ENCODE assay signal across 8 cellular contexts in the genomic region with DNA sequence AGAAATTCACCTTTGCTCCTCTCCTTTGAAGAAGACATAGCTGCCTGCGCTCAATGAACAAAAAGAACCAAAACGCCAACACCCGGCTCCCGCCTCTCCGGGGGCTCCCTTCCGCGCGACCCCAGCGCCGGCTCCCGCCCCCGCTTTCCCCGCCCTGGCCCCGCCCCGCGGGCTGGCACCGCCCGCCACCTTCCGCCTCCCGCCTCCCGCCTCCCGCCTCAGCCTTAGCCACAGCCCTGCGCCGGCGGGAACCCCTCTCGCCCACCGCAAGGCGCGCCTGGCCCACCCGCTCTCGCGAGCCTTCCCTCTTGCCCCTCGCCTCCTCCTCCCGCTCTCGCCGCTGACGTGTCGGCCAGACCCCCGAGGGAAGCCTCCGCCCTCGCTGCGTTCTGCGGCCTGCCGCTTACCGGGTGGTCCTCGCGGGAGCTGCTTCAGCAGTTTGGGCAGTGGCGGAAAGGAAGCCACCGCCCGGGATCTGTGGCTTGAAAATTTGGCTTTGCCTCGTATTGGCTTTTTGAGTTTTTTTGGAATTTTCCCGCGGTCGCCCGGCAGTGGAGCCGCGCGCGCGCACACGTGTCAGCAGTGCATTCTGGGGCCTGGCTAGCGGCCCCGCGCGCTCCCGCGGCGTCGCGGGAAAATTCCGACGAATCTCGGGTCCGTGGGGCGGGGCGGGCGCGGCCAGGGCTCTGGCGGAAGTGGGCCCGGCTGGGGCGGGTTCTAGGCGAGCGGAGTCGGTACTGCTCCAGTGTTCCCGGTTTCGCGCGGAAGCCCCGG. TPM values are rescaled to one million over a fixed set of nuclear protein-coding genes. Genes with fewer than 3 reads are reported as not detected.
DNase-seq lines count a peak whose midpoint lies in the region; ATAC-seq, FAIRE-seq and TF ChIP-seq lines count a peak whose summit lies in the region.

A gene with protein sequence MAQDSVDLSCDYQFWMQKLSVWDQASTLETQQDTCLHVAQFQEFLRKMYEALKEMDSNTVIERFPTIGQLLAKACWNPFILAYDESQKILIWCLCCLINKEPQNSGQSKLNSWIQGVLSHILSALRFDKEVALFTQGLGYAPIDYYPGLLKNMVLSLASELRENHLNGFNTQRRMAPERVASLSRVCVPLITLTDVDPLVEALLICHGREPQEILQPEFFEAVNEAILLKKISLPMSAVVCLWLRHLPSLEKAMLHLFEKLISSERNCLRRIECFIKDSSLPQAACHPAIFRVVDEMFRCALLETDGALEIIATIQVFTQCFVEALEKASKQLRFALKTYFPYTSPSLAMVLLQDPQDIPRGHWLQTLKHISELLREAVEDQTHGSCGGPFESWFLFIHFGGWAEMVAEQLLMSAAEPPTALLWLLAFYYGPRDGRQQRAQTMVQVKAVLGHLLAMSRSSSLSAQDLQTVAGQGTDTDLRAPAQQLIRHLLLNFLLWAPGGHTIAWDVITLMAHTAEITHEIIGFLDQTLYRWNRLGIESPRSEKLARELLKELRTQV (minus strand): TSS at position 591 of the 774 bp plus-strand sequence. CDS start 68,418 bp downstream, outside the sequence.

- TF ChIP-seq CTCF in Calu3 (IDR thresholded peaks at IDR 0.05; ENCODE audit: unreplicated experiment) (no peak), OCI-LY1 (IDR thresholded peaks at IDR 0.05; ENCODE audit: low read length) (no peak), endothelial cell of umbilical vein (IDR thresholded peaks at IDR 0.05; ENCODE audit: extremely low read depth in 1 of 2, insufficient read depth in 1 of 2, low read depth in 1 of 2, low read length in 2 of 2) (no peak)

- peak; percentile 81 for FAIRE-seq in endothelial cell of umbilical vein (lab: Jason Lieb, UNC)

- peak within 1 kb of the TSS; percentile 97 for H3K9ac ChIP-seq in HUES48 (ENCODE audit: low read depth, low read length)
- H3K9ac ChIP-seq in OCI-LY1 (ENCODE audit: low read length): peak within 1 kb of the TSS; percentile 81
- peak within 1 kb of the TSS; percentile 97 for H3K9ac ChIP-seq in endothelial cell of umbilical vein (replicated peaks; ENCODE audit: extremely low read depth, insufficient read depth, low read length)

- no peaks in the 10 kb centered on the region for H3K9me1 ChIP-seq in endothelial cell of umbilical vein (replicated peaks; ENCODE audit: control insufficient read depth, extremely low read depth, insufficient read depth, low read length)

- no peaks in the 10 kb centered on the region for H3K9me3 ChIP-seq in HUES48 (ENCODE audit: control insufficient read depth, insufficient read depth, low read length)
- no peaks in the 10 kb centered on the region for H3K9me3 ChIP-seq in OCI-LY1 (ENCODE audit: low read length)
- no peaks in the 10 kb centered on the region for H3K9me3 ChIP-seq in endothelial cell of umbilical vein (replicated peaks; ENCODE audit: control insufficient read depth, insufficient read depth, low read length)

- H2AFZ ChIP-seq in OCI-LY1 (ENCODE audit: low read length) (no peak within 1 kb of the TSS), endothelial cell of umbilical vein (ENCODE audit: low read depth, low read length) (peak within 1 kb of the TSS; percentile 95)

- POLR2A ChIA-PET in endothelial cell of umbilical vein (lab: Charles Lee): no interaction called here

- peak within 1 kb of the TSS; percentile 77 for H3K27ac Mint-ChIP-seq in Calu3 (ENCODE audit: unreplicated experiment)

- peak; percentile 72 for TF ChIP-seq POLR2A in endothelial cell of umbilical vein (IDR thresholded peaks at IDR 0.05; ENCODE audit: low read depth, low read length)

- H3K36me3 ChIP-seq in HUES48 (ENCODE audit: control insufficient read depth, insufficient read depth, low read length): no peaks in the 10 kb centered on the region
- no peaks in the 10 kb centered on the region for H3K36me3 ChIP-seq in OCI-LY1 (ENCODE audit: insufficient read depth, low read length)
- H3K36me3 ChIP-seq in endothelial cell of umbilical vein (ENCODE audit: control insufficient read depth in 2 of 2, extremely low read depth in 1 of 2, insufficient read depth in 2 of 2, low read length in 2 of 2): no peaks in the 10 kb centered on the region

- H3K4me2 ChIP-seq in OCI-LY1 (ENCODE audit: low read length): peak within 1 kb of the TSS; percentile 80
- H3K4me2 ChIP-seq in endothelial cell of umbilical vein (ENCODE audit: insufficient read depth, low read length): peak within 1 kb of the TSS; percentile 97

- no peaks in the 10 kb centered on the region for H4K20me1 ChIP-seq in OCI-LY1 (ENCODE audit: insufficient read depth, low read length)
- no peaks in the 10 kb centered on the region for H4K20me1 ChIP-seq in endothelial cell of umbilical vein (replicated peaks; ENCODE audit: control insufficient read depth, extremely low read depth, insufficient read depth, low read length)

- CTCF ChIA-PET in Calu3 (lab: Charles Lee) (interaction anchor here (0.6 kb wide), 1 partner anchor 82 kb away, joined by 3 read pairs; no protein-coding TSS in a partner anchor), endothelial cell of umbilical vein (lab: Charles Lee) (interaction anchor here (0.8 to 1.1 kb wide), 2 partner anchors 53 to 192 kb away, joined by 3 read pairs; no protein-coding TSS in a partner anchor)

- peak within 1 kb of the TSS; percentile 86 for H3K4me3 Mint-ChIP-seq in Calu3 (ENCODE audit: low read depth, unreplicated experiment)

- peak within 1 kb of the TSS; percentile 95 for H3K4me3 ChIP-seq in HUES48 (ENCODE audit: low read depth, low read length)
- peak within 1 kb of the TSS; percentile 74 for H3K4me3 ChIP-seq in OCI-LY1 (ENCODE audit: low read depth, low read length, poor library complexity, severe bottlenecking)
- peak within 1 kb of the TSS; percentile 76 to 96 (median 88) for H3K4me3 ChIP-seq in endothelial cell of umbilical vein (replicated peaks in 1 of 3; ENCODE audit: insufficient read depth in 1 of 3, low read depth in 1 of 3, low read length in 3 of 3)

- peaks cover 14% of the 10 kb centered on the region for H3K4me1 Mint-ChIP-seq in Calu3 (ENCODE audit: low read depth, unreplicated experiment)

- H3F3A ChIP-seq in OCI-LY1 (ENCODE audit: insufficient read depth, low read length): no peaks in the 10 kb centered on the region

- no peaks in the 10 kb centered on the region for H3K79me2 ChIP-seq in OCI-LY1 (ENCODE audit: insufficient read depth, low read length)
- peaks cover 2% of the 10 kb centered on the region for H3K79me2 ChIP-seq in endothelial cell of umbilical vein (ENCODE audit: control insufficient read depth, insufficient read depth, low read length)

- DNase-seq in Calu3 (peak; percentile 85), endothelial cell of umbilical vein (ENCODE audit: low read depth, low spot score) (peak; percentile 89), midbrain (lab: John Stamatoyannopoulos, UW) (peak; percentile 93)
- DNase-seq in activated CD8-positive, alpha-beta memory T cell treated with anti-CD3 and anti-CD28 coated beads, Interleukin-2, amount 50 U/mL, for 4 hours: peak; percentile 87
- peak; percentile 82 for DNase-seq in stimulated activated CD8-positive, alpha-beta memory T cell treated with anti-CD3 and anti-CD28 coated beads, Interleukin-15, amount 100 ng/mL, for 48 hours (ENCODE audit: low read depth in 2 of 2)

- no peaks in the 10 kb centered on the region for H3K9me3 Mint-ChIP-seq in Calu3 (ENCODE audit: low read depth, unreplicated experiment)

- peaks cover 22% of the 10 kb centered on the region for H3K36me3 Mint-ChIP-seq in Calu3 (ENCODE audit: insufficient read depth, unreplicated experiment)

- H3K4me1 ChIP-seq in HUES48 (ENCODE audit: control insufficient read depth, insufficient read depth, low read length): peaks cover 17% of the 10 kb centered on the region
- peaks cover 25% of the 10 kb centered on the region for H3K4me1 ChIP-seq in OCI-LY1 (ENCODE audit: insufficient read depth, low read length, severe bottlenecking)
- H3K4me1 ChIP-seq in endothelial cell of umbilical vein (ENCODE audit: control insufficient read depth, extremely low read depth, insufficient read depth, low read length): peaks cover 14% of the 10 kb centered on the region

- ATAC-seq in GM21381 (IDR thresholded peaks at IDR 0.05; ENCODE audit: unreplicated experiment): peak; percentile 68

- no peaks in the 10 kb centered on the region for H3K27me3 ChIP-seq in HUES48 (ENCODE audit: control insufficient read depth, insufficient read depth, low read length)
- H3K27me3 ChIP-seq in OCI-LY1 (ENCODE audit: insufficient read depth, low read length): no peaks in the 10 kb centered on the region
- H3K27me3 ChIP-seq in endothelial cell of umbilical vein (ENCODE audit: control insufficient read depth in 2 of 2, insufficient read depth in 2 of 2, low read length in 2 of 2): peaks cover 0 to 5% of the 10 kb centered on the region in 2 experiments

- H3K27ac ChIP-seq in HUES48 (ENCODE audit: low read depth, low read length): peak within 1 kb of the TSS; percentile 100
- H3K27ac ChIP-seq in OCI-LY1 (ENCODE audit: low read depth, low read length, poor library complexity, severe bottlenecking): peak within 1 kb of the TSS; percentile 69
- H3K27ac ChIP-seq in endothelial cell of umbilical vein (ENCODE audit: insufficient read depth, low read depth, low read length): peak within 1 kb of the TSS; percentile 98

- dilution Hi-C loops in endothelial cell of umbilical vein (cut with MboI; ENCODE audit: extremely low pct_ligation_motif_present, low sequenced_read_pairs): no loop called here

- H3K27me3 Mint-ChIP-seq in Calu3 (ENCODE audit: unreplicated experiment): peaks cover 13% of the 10 kb centered on the region

- BruUV-seq in Calu3 (replicated peaks; lab: Mats Ljungman, UMichigan): no TSS peak
- no TSS peak for BruUV-seq in endothelial cell of umbilical vein (replicated peaks; lab: Mats Ljungman, UMichigan)

- intact Hi-C loops in Calu3 (cut with micrococcal nuclease; ENCODE audit: unreplicated experiment) (no loop called here), endothelial cell of umbilical vein (cut with micrococcal nuclease) (loop anchor here (1.0 to 10.0 kb wide), 10 partner anchors 128 to 901 kb away; partner anchors contain the start of gene ERCC6L2)

- no peaks in the 10 kb centered on the region for H3K9me2 ChIP-seq in OCI-LY1 (ENCODE audit: low read depth, low read length)

TF ChIP-seq in endothelial cell of umbilical vein, 7 proteins besides CTCF, POLR2A, EP300 and RAD21 (continues in another document):
- TF ChIP-seq GATA2 (IDR thresholded peaks at IDR 0.05; ENCODE audit: insufficient read depth, insufficient read length, low read depth, low read length) (no peak), MYC (IDR thresholded peaks at IDR 0.05; ENCODE audit: low read depth, low read length) (no peak), POLR2AphosphoS5 (IDR thresholded peaks at IDR 0.05; ENCODE audit: insufficient read depth, low read depth, low read length) (peak; percentile 92)

RNA-seq across cellular contexts. Expression of the gene that starts here (rescaled TPM):
- total RNA-seq in Calu3 (2022) (10.1 and 14.5 TPM in 2 replicates), endothelial cell of umbilical vein (13.1 and 14.0 TPM in 2 replicates)
- 4.6 and 5.7 TPM in 2 replicates for polyA plus RNA-seq in endothelial cell of umbilical vein
- 6.0 and 6.1 TPM in 2 replicates for polyA plus RNA-seq in endothelial cell of umbilical vein (2011; cell fraction: cytosol; rRNA removed)
- 13.7 and 15.7 TPM in 2 replicates for polyA plus RNA-seq in endothelial cell of umbilical vein (2011; cell fraction: nucleus; rRNA removed)
- 8.1 and 9.4 TPM in 2 replicates for polyA plus RNA-seq in endothelial cell of umbilical vein (2012)
- 11.4 and 14.7 TPM in 2 replicates for polyA minus RNA-seq in endothelial cell of umbilical vein
- polyA minus RNA-seq in endothelial cell of umbilical vein (2011; cell fraction: cytosol; rRNA and poly(A)+ RNA removed): 15.4 TPM
- 19.5 and 31.6 TPM in 2 replicates for polyA minus RNA-seq in endothelial cell of umbilical vein (2011; cell fraction: nucleus; rRNA and poly(A)+ RNA removed)

Comparison
In these comparisons a context has a peak if more than half of its experiments do, and no peak if none do; other contexts are left out.
1. Peak in every context shown above with its lines: DNase-seq, ATAC-seq, H3K4me3 ChIP-seq and H3K27ac ChIP-seq.